ENCODE assay signal across 19 cellular contexts in genomic region chr9:32672478-32672877, GRCh38. TPM values are rescaled to one million over a fixed set of nuclear protein-coding genes. Genes with fewer than 3 reads are reported as not detected.
DNase-seq lines count a peak whose midpoint lies in the region; ATAC-seq, FAIRE-seq and TF ChIP-seq lines count a peak whose summit lies in the region.
"Had no signal": no experiment of that assay in that cellular context is flagged by ENCODE, and none has a peak within 500 bp of the region (broad histone marks: within the 10 kb centered on the region; RNA-seq: fewer than 3 reads in every experiment).

No MANE protein-coding gene starts in this region.

- no peaks in the 10 kb centered on the region for H3K23me2 ChIP-seq in H9 (ENCODE audit: insufficient read length, low read depth, low read length, poor library complexity, severe bottlenecking)

- no peak overlapping the region for H3K27ac Mint-ChIP-seq in H9
- H3K27ac Mint-ChIP-seq: activated CD4-positive, alpha-beta T cell treated with anti-CD3 and anti-CD28 coated beads for 36 hours; activated naive CD4-positive, alpha-beta T cell treated with anti-CD3 and anti-CD28 coated beads, Interleukin-2, amount 50 U/mL, for 24 hours; CD8-positive, alpha-beta T cell; endodermal cell; nephron; T-helper 1 cell treated with Interleukin-12 subunit alpha and Interleukin-12 subunit beta and Interleukin-4 antibody, amounts not matched to agents 30 μg/mL and 1 μg/mL, for 36 hours had no signal

- H3K18ac ChIP-seq in H9 (ENCODE audit: insufficient read length, low read depth, low read length), result no peak overlapping the region

- ATAC-seq in GM19328 (IDR thresholded peaks at IDR 0.05; ENCODE audit: unreplicated experiment), result no peak
- ATAC-seq: activated CD4-positive, alpha-beta T cell treated with anti-CD3 and anti-CD28 coated beads for 36 hours; CD8-positive, alpha-beta T cell had no signal

- H3K79me2 ChIP-seq in endothelial cell of umbilical vein (ENCODE audit: control insufficient read depth, insufficient read depth, low read length) (no peaks in the 10 kb centered on the region), H9 (ENCODE audit: insufficient read depth, low read length) (no peaks in the 10 kb centered on the region)

- H3K27me3 ChIP-seq in endothelial cell of umbilical vein (ENCODE audit: control insufficient read depth in 2 of 2, insufficient read depth in 2 of 2, low read length in 2 of 2), result no peaks in the 10 kb centered on the region
- no peaks in the 10 kb centered on the region; the same call in 1 of the 2 replicates for H3K27me3 ChIP-seq in H9 (ENCODE audit: insufficient read depth, low read length)
- H3K27me3 ChIP-seq: suprapubic skin had no signal

- dilution Hi-C loops in endothelial cell of umbilical vein (cut with MboI; ENCODE audit: extremely low pct_ligation_motif_present, low sequenced_read_pairs), result no loop called here

- no peak for TF ChIP-seq CTCF in endothelial cell of umbilical vein (IDR thresholded peaks at IDR 0.05; ENCODE audit: extremely low read depth in 1 of 2, insufficient read depth in 1 of 2, low read depth in 1 of 2, low read length in 2 of 2)
- no peak for TF ChIP-seq CTCF in H9 (conservative IDR thresholded peaks at IDR 0.05)

- peaks cover 0 to 84% of the 10 kb centered on the region in 2 experiments; a peak in 3 of 5 replicates for H3K9me3 Mint-ChIP-seq in H9
- H3K9me3 Mint-ChIP-seq: activated naive CD4-positive, alpha-beta T cell treated with anti-CD3 and anti-CD28 coated beads, Interleukin-2, amount 50 U/mL, for 24 hours; CD8-positive, alpha-beta T cell; endodermal cell; nephron; T-helper 1 cell treated with Interleukin-12 subunit alpha and Interleukin-12 subunit beta and Interleukin-4 antibody, amounts not matched to agents 30 μg/mL and 1 μg/mL, for 36 hours had no signal

- H3K4me3 ChIP-seq in endothelial cell of umbilical vein (replicated peaks in 1 of 3; ENCODE audit: insufficient read depth in 1 of 3, low read depth in 1 of 3, low read length in 3 of 3), result no peak overlapping the region
- H3K4me3 ChIP-seq: suprapubic skin had no signal

- no peak overlapping the region for H3K14ac ChIP-seq in H9 (ENCODE audit: insufficient read depth, low read length)

- no peaks in the 10 kb centered on the region for H3K4me1 Mint-ChIP-seq in H9
- H3K4me1 Mint-ChIP-seq: activated CD4-positive, alpha-beta T cell treated with anti-CD3 and anti-CD28 coated beads for 36 hours; activated naive CD4-positive, alpha-beta T cell treated with anti-CD3 and anti-CD28 coated beads, Interleukin-2, amount 50 U/mL, for 24 hours; endodermal cell; nephron had no signal

- H3K9ac ChIP-seq in endothelial cell of umbilical vein (replicated peaks; ENCODE audit: extremely low read depth, insufficient read depth, low read length), result no peak overlapping the region
- no peak overlapping the region for H3K9ac ChIP-seq in H9 (ENCODE audit: extremely low read depth, insufficient read length, low read length)

- H3T11ph ChIP-seq in H9 (ENCODE audit: low read length), result no peak overlapping the region

- H3K4me3 Mint-ChIP-seq in H9, result no peak overlapping the region
- H3K4me3 Mint-ChIP-seq: activated CD4-positive, alpha-beta T cell treated with anti-CD3 and anti-CD28 coated beads for 36 hours; activated naive CD4-positive, alpha-beta T cell treated with anti-CD3 and anti-CD28 coated beads, Interleukin-2, amount 50 U/mL, for 24 hours; CD8-positive, alpha-beta T cell; endodermal cell; nephron; T-helper 1 cell treated with Interleukin-12 subunit alpha and Interleukin-12 subunit beta and Interleukin-4 antibody, amounts not matched to agents 30 μg/mL and 1 μg/mL, for 36 hours had no signal

- peak; percentile 71 for DNase-seq in GM04503 (ENCODE audit: low read depth)
- DNase-seq in RPMI7951 (ENCODE audit: low read depth), result peak; percentile 2
- DNase-seq in endothelial cell of umbilical vein (ENCODE audit: low read depth, low spot score), result peak; percentile 29
- DNase-seq in urothelium cell line (ENCODE audit: low spot score), result peak; percentile 88
- no peak for DNase-seq in H9
- no peak for DNase-seq in SKM-1 (lab: John Stamatoyannopoulos, UW; ENCODE audit: unreplicated experiment)
- DNase-seq: activated CD4-positive, alpha-beta T cell treated with anti-CD3 and anti-CD28 coated beads for 36 hours; CD8-positive, alpha-beta T cell; central memory CD4-positive, alpha-beta T cell; endodermal cell; NCI-H1105; NCI-H82; stimulated activated CD4-positive, alpha-beta T cell treated with anti-CD3 and anti-CD28 coated beads, Interleukin-1b, Interleukin-23, amount 100 ng/mL, for 48 hours had no signal

- H3K27me3 Mint-ChIP-seq in H9 (ENCODE audit: low read depth), result no peaks in the 10 kb centered on the region; the same call in none of the 2 replicates

- no peaks in the 10 kb centered on the region for H3K4me1 ChIP-seq in endothelial cell of umbilical vein (ENCODE audit: control insufficient read depth, extremely low read depth, insufficient read depth, low read length)
- no peaks in the 10 kb centered on the region for H3K4me1 ChIP-seq in H9 (ENCODE audit: insufficient read depth, low read length)
- H3K4me1 ChIP-seq: suprapubic skin had no signal

- no peak overlapping the region for H2BK5ac ChIP-seq in H9 (ENCODE audit: insufficient read length, low read length)

- BruUV-seq in endothelial cell of umbilical vein (replicated peaks; lab: Mats Ljungman, UMichigan), result no TSS peak

- H3K9me1 ChIP-seq in endothelial cell of umbilical vein (replicated peaks; ENCODE audit: control insufficient read depth, extremely low read depth, insufficient read depth, low read length), result no peaks in the 10 kb centered on the region

- no peaks in the 10 kb centered on the region; a peak in 1 of 7 replicates for H3K36me3 Mint-ChIP-seq in H9 (ENCODE audit: insufficient read depth in 1 of 3, low read depth in 3 of 3)
- H3K36me3 Mint-ChIP-seq: activated naive CD4-positive, alpha-beta T cell treated with anti-CD3 and anti-CD28 coated beads, Interleukin-2, amount 50 U/mL, for 24 hours; CD8-positive, alpha-beta T cell had no signal

- WGBS in H9 (ENCODE audit: extremely low coverage, insufficient read length, low lambda C conversion rate), result no CpG with 5 or more reads among the region's 6 CpGs

- H3K36me3 ChIP-seq in endothelial cell of umbilical vein (ENCODE audit: control insufficient read depth in 2 of 2, extremely low read depth in 1 of 2, insufficient read depth in 2 of 2, low read length in 2 of 2), result no peaks in the 10 kb centered on the region
- H3K36me3 ChIP-seq: suprapubic skin had no signal

- no peak overlapping the region for H3K4me2 ChIP-seq in endothelial cell of umbilical vein (ENCODE audit: insufficient read depth, low read length)
- H3K4me2 ChIP-seq in H9 (ENCODE audit: insufficient read depth, insufficient read length, low read length), result no peak overlapping the region

- no peak overlapping the region for H2BK15ac ChIP-seq in H9 (ENCODE audit: low read depth, low read length)

- H4K5ac ChIP-seq in H9 (ENCODE audit: insufficient read length, low read depth, low read length), result no peak overlapping the region

- H4K8ac ChIP-seq in H9 (replicated peaks; ENCODE audit: insufficient read length, low read depth, low read length), result no peak overlapping the region

- H3K9me3 ChIP-seq in endothelial cell of umbilical vein (replicated peaks; ENCODE audit: control insufficient read depth, insufficient read depth, low read length) (no peaks in the 10 kb centered on the region), H9 (ENCODE audit: control insufficient read depth, low read depth, low read length) (no peaks in the 10 kb centered on the region)
- H3K9me3 ChIP-seq: suprapubic skin had no signal

- H3K23ac ChIP-seq in H9 (ENCODE audit: insufficient read length, low read depth, low read length), result no peak overlapping the region

- no peak for TF ChIP-seq POLR2A in endothelial cell of umbilical vein (IDR thresholded peaks at IDR 0.05; ENCODE audit: low read depth, low read length)

- POLR2A ChIA-PET in endothelial cell of umbilical vein (lab: Charles Lee), result no interaction called here

- H3K79me1 ChIP-seq in H9 (ENCODE audit: insufficient read depth, low read depth, low read length, poor library complexity, severe bottlenecking), result no peaks in the 10 kb centered on the region

- H4K20me1 ChIP-seq in endothelial cell of umbilical vein (replicated peaks; ENCODE audit: control insufficient read depth, extremely low read depth, insufficient read depth, low read length) (no peaks in the 10 kb centered on the region), H9 (ENCODE audit: control insufficient read depth, insufficient read depth, insufficient read length) (no peaks in the 10 kb centered on the region)

- no peak overlapping the region for H2AFZ ChIP-seq in endothelial cell of umbilical vein (ENCODE audit: low read depth, low read length)
- H2AFZ ChIP-seq in H9 (ENCODE audit: low read length), result no peak overlapping the region

- CTCF ChIA-PET in endothelial cell of umbilical vein (lab: Charles Lee), result no interaction called here

- intact Hi-C loops in endothelial cell of umbilical vein (cut with micrococcal nuclease), result no loop called here

- no peak overlapping the region for H2BK120ac ChIP-seq in H9 (ENCODE audit: low read depth, low read length, poor library complexity, severe bottlenecking)

- no peak overlapping the region for H2AK5ac ChIP-seq in H9 (ENCODE audit: insufficient read length, low read length)

- H2BK12ac ChIP-seq in H9 (ENCODE audit: insufficient read length, low read depth, low read length), result no peak overlapping the region

- no peak overlapping the region for H3K4ac ChIP-seq in H9 (ENCODE audit: low read depth, low read length)

- no peak overlapping the region for H2BK20ac ChIP-seq in H9 (ENCODE audit: low read depth, low read length, poor library complexity, severe bottlenecking)

- H3K56ac ChIP-seq in H9 (ENCODE audit: insufficient read length, low read depth, low read length), result no peak overlapping the region

- H3K27ac ChIP-seq in endothelial cell of umbilical vein (ENCODE audit: insufficient read depth, low read depth, low read length), result no peak overlapping the region
- no peak overlapping the region for H3K27ac ChIP-seq in H9 (ENCODE audit: insufficient read length, low read depth, low read length)
- H3K27ac ChIP-seq: suprapubic skin had no signal

- FAIRE-seq in endothelial cell of umbilical vein (lab: Jason Lieb, UNC), result no peak
- no peak for FAIRE-seq in urothelium cell line (lab: Jason Lieb, UNC)
- FAIRE-seq: islet of Langerhans had no signal

- no peak overlapping the region for H4K91ac ChIP-seq in H9 (ENCODE audit: insufficient read length, low read depth, low read length)

RNA-seq across cellular contexts. Expression of gene TAF1L, which starts 37.0 kb away (rescaled TPM):
- not detected in 2 replicates for total RNA-seq in RPMI7951 (2014; rRNA removed; shearing (Covaris generic))
- not detected in 2 replicates for total RNA-seq in endothelial cell of umbilical vein
- polyA plus RNA-seq in endothelial cell of umbilical vein, result not detected in 2 replicates
- polyA plus RNA-seq in endothelial cell of umbilical vein (2011; cell fraction: cytosol; rRNA removed), result not detected in 2 replicates
- 0.03 TPM in 2 replicates for polyA plus RNA-seq in endothelial cell of umbilical vein (2011; cell fraction: nucleus; rRNA removed)
- 0.04 and 0.07 TPM in 2 replicates for polyA plus RNA-seq in endothelial cell of umbilical vein (2012)
- polyA minus RNA-seq in endothelial cell of umbilical vein, result not detected in 2 replicates
- polyA minus RNA-seq in endothelial cell of umbilical vein (2011; cell fraction: cytosol; rRNA and poly(A)+ RNA removed), result not detected
- 0.05 TPM in 1 of 2 replicates, not detected in the other for polyA minus RNA-seq in endothelial cell of umbilical vein (2011; cell fraction: nucleus; rRNA and poly(A)+ RNA removed)
- total RNA-seq in H9 (2021), result not detected in 2 replicates
- total RNA-seq: CD8-positive, alpha-beta T cell; endodermal cell had no signal

Comparison
In these comparisons a context has a peak if more than half of its experiments do, and no peak if none do; other contexts are left out.
1. DNase-seq: peak in GM04503 (single experiment), RPMI7951 (single experiment), endothelial cell of umbilical vein (single experiment) and urothelium cell line (single experiment); none in H9 (single experiment) and SKM-1 (single experiment).